ENCODE assay signal across 10 cellular contexts in the genomic region with DNA sequence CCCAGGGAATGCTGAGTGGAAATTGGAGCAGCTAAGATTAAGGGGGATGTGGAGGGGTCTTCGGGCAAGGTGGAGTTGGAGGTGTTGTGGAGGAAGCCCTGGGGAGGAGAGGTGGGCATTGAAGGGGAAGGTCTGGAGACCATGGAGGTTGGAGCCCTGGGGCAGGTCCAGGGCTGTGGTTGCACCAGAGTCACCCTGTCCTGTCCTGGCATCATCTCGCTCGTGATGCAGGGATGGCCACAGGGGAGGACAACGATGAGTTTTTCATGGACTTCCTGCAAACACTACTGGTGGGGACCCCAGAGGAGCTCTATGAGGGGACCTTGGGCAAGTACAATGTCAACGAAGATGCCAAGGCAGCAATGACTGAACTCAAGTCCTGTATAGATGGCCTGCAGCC. TPM values are rescaled to one million over a fixed set of nuclear protein-coding genes. Genes with fewer than 3 reads are reported as not detected.
"Had no signal": no experiment of that assay in that cellular context is flagged by ENCODE, and none has a peak within 500 bp of the region (broad histone marks: within the 10 kb centered on the region; RNA-seq: fewer than 3 reads in every experiment).

No MANE protein-coding gene starts in this region.

RNA-seq across cellular contexts. Expression of a gene that starts 0.6 kb away (rescaled TPM):
- total RNA-seq: activated T-cell treated with anti-CD3 and anti-CD28 coated beads, Interleukin-2, amount 50 U/mL, for 4 hours; ascending aorta; fibroblast of villous mesenchyme; heart right ventricle; mammary epithelial cell; right lobe of liver; SJCRH30; T-cell; thoracic aorta had no signal
- polyA plus RNA-seq: heart right ventricle, keratinocyte, mammary epithelial cell had no signal
